Comparison of ENCODE assay signal across 8 cellular contexts in the genomic region with DNA sequence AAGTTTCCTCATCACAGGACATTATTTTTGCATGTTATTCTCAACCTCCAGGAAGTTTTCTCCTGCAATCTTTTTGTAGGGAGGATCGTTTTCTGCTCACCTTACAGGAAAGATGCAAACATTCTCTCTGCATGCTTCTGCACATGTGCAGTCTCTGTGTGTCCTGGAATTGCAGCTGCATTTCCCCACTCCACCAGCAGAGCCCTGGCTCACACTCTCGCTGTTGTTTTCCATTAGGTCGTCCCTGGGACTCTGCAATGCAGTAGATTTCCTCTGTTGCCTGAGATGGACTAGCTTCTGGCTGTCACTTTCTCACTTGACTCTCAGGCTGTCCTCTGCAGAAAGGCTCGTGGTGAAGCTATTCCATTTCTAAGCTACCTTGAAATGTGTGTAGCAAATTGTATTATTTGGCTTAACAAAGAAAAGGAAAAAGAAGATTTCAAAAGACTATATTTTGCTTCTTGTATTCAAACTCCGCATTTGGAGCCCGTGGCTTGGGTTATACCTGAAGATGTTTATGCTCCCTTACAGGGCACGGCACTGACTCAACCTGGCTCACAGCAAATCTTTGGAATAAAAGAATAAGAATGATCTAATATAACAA.
DNase-seq lines count a peak whose midpoint lies in the region; ATAC-seq, FAIRE-seq and TF ChIP-seq lines count a peak whose summit lies in the region.

No MANE protein-coding gene starts in this region.

- H3K9me3 ChIP-seq in DOHH2 (ENCODE audit: control insufficient read depth, insufficient read depth, low read length) (no peaks in the 10 kb centered on the region), ascending aorta (no peaks in the 10 kb centered on the region), kidney (ENCODE audit: control insufficient read depth in 1 of 2, low read length in 2 of 2) (no peaks in the 10 kb centered on the region)

- no peak for DNase-seq in ascending aorta (ENCODE audit: low spot score in 2 of 2)
- no peak for DNase-seq in kidney
- DNase-seq in DMS79 treated with DMSO at 0.1 percent for 48 hours (lab: John Stamatoyannopoulos, UW), result no peak
- no peak for DNase-seq in stimulated activated CD8-positive, alpha-beta memory T cell treated with anti-CD3 and anti-CD28 coated beads, Interleukin-4, amount 100 ng/mL, for 48 hours
- no peak for DNase-seq in GM19240 (ENCODE audit: insufficient read length, low spot score)

- H3K36me3 ChIP-seq in DOHH2 (ENCODE audit: control insufficient read depth, low read length), result no peaks in the 10 kb centered on the region
- no peaks in the 10 kb centered on the region for H3K36me3 ChIP-seq in ascending aorta
- H3K36me3 ChIP-seq in kidney (ENCODE audit: control insufficient read depth in 1 of 2, insufficient read depth in 2 of 2, low read length in 2 of 2), result no peaks in the 10 kb centered on the region

- intact Hi-C loops in ascending aorta (cut with DNase I) (no loop called here), kidney (cut with DNase I) (no loop called here)

- H3K27me3 ChIP-seq in DOHH2 (ENCODE audit: control insufficient read depth, low read length), result no peaks in the 10 kb centered on the region
- no peaks in the 10 kb centered on the region for H3K27me3 ChIP-seq in ascending aorta

- no peaks in the 10 kb centered on the region for H3K79me2 ChIP-seq in DOHH2 (ENCODE audit: control insufficient read depth, low read length)

- no peak overlapping the region for H3K4me2 ChIP-seq in DOHH2 (ENCODE audit: low read length)

- H3K27ac ChIP-seq in DOHH2 (ENCODE audit: low read depth, low read length), result no peak overlapping the region
- no peak overlapping the region for H3K27ac ChIP-seq in ascending aorta
- H3K27ac ChIP-seq in kidney (ENCODE audit: low read depth in 2 of 2, low read length in 2 of 2), result no peak overlapping the region

- H3K4me1 ChIP-seq in DOHH2 (ENCODE audit: control insufficient read depth, low read length), result peaks cover 23% of the 10 kb centered on the region
- no peaks in the 10 kb centered on the region for H3K4me1 ChIP-seq in ascending aorta
- H3K4me1 ChIP-seq in kidney (ENCODE audit: control insufficient read depth in 1 of 2, insufficient read depth in 1 of 2, low read depth in 1 of 2, low read length in 2 of 2), result no peaks in the 10 kb centered on the region

- FAIRE-seq in kidney (lab: Jason Lieb, UNC), result no peak

- TF ChIP-seq CTCF in DOHH2 (IDR thresholded peaks at IDR 0.05; ENCODE audit: low read depth, low read length, poor library complexity, severe bottlenecking), result peak; percentile 76
- TF ChIP-seq CTCF in ascending aorta (IDR thresholded peaks at IDR 0.05), result peak in 2 of 3 experiments; percentile 11 to 25
- TF ChIP-seq CTCF in kidney (IDR thresholded peaks at IDR 0.05; ENCODE audit: borderline replicate concordance, extremely low read depth, insufficient read depth), result peak; percentile 46

- no peak overlapping the region for H3K4me3 ChIP-seq in DOHH2 (ENCODE audit: low read length)
- H3K4me3 ChIP-seq in ascending aorta, result no peak overlapping the region
- no peak overlapping the region for H3K4me3 ChIP-seq in kidney (ENCODE audit: low read length in 2 of 2)

- H3F3A ChIP-seq in DOHH2 (ENCODE audit: control insufficient read depth, insufficient read depth), result no peaks in the 10 kb centered on the region

- no peak overlapping the region for H3K9ac ChIP-seq in kidney (ENCODE audit: low read length in 2 of 2)

- no peaks in the 10 kb centered on the region for H4K20me1 ChIP-seq in DOHH2 (ENCODE audit: control insufficient read depth, insufficient read depth, low read depth, low read length)

- ATAC-seq in GM21381 (IDR thresholded peaks at IDR 0.05; ENCODE audit: unreplicated experiment) (peak; percentile 87), HG03575 (IDR thresholded peaks at IDR 0.05; ENCODE audit: extremely low read depth, insufficient number of reproducible peaks, low FRiP score, unreplicated experiment) (peak; percentile 71)

- H3K9me2 ChIP-seq in DOHH2 (replicated peaks; ENCODE audit: control insufficient read depth, low read length), result no peaks in the 10 kb centered on the region

Comparison
In these comparisons a context has a peak if more than half of its experiments do, and no peak if none do; other contexts are left out.
1. CTCF ChIP-seq: peak in every context shown above with its lines; median percentile 76 in DOHH2; 46 in kidney; 18 in ascending aorta.